Comparison of ENCODE assay signal across 31 cellular contexts in the genomic region with DNA sequence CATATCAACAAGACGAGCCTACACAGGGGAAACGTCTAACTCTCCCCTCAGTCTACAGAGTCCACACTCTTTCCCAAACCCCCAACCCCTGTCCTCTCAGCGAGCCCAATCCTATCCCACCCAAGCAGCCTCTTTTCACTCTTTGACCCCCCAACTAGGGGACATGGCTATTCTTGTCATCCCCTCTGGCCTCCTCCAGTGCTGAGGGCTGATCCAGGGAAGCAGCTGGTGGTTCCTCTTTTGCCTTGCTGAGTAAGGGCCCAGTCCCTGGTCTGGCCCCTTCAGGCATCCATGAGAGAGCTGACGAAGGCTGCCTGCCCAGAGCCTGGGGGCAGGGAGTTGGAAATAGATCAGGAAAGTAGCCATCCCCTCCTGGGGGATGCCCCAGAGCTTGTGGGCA. TPM values are rescaled to one million over a fixed set of nuclear protein-coding genes. Genes with fewer than 3 reads are reported as not detected.
"Had no signal": no experiment of that assay in that cellular context is flagged by ENCODE, and none has a peak within 500 bp of the region (broad histone marks: within the 10 kb centered on the region; RNA-seq: fewer than 3 reads in every experiment).

No MANE protein-coding gene starts in this region.

- H3K36me3 Mint-ChIP-seq: naive B cell, type B pancreatic cell had no signal

- H3K4me1 ChIP-seq: thyroid gland had no signal

- FAIRE-seq: frontal cortex, urothelium cell line had no signal

- H3K27ac Mint-ChIP-seq: nephron progenitor cell, type B pancreatic cell had no signal

- H3K9me3 ChIP-seq: heart left ventricle, neutrophil, spleen, suprapubic skin, thyroid gland had no signal

- ATAC-seq: heart left ventricle, left colon, left ventricle myocardium superior, sciatic nerve had no signal

- H3K4me3 ChIP-seq: coronary artery, heart left ventricle, lung, spleen, suprapubic skin, thyroid gland had no signal

- H3K27me3 ChIP-seq: spleen, suprapubic skin, thyroid gland had no signal

- H3K4me3 Mint-ChIP-seq: nephron progenitor cell, type B pancreatic cell had no signal

- H3K27ac ChIP-seq: coronary artery, heart left ventricle, neutrophil, spleen, suprapubic skin, thyroid gland had no signal

- DNase-seq: effector CD4-positive, alpha-beta T cell; heart left ventricle; hippocampal formation; left colon; left ventricle myocardium superior; mesenchymal stem cell; naive B cell; nephron progenitor cell; posterior cingulate gyrus; spleen; stimulated activated CD4-positive, alpha-beta T cell treated with anti-CD3 and anti-CD28 coated beads, Interleukin-15, amount 100 ng/mL, for 24 hours; stimulated activated CD4-positive, alpha-beta T cell treated with anti-CD3 and anti-CD28 coated beads, Interleukin-1b, Interleukin-23, amount 100 ng/mL, for 48 hours; stimulated activated CD4-positive, alpha-beta T cell treated with anti-CD3 and anti-CD28 coated beads, Interleukin-4, amount 100 ng/mL, for 24 hours; stimulated activated naive CD4-positive, alpha-beta T cell; thyroid gland had no signal

- H3K36me3 ChIP-seq: heart left ventricle, neutrophil, spleen, suprapubic skin, thyroid gland had no signal

- H3K9me3 Mint-ChIP-seq: naive B cell, nephron progenitor cell, type B pancreatic cell had no signal

RNA-seq across cellular contexts. Expression of a gene that starts 6.4 kb away (rescaled TPM):
- total RNA-seq: chondrocyte, dermis microvascular lymphatic vessel endothelial cell, fibroblast of lung, frontal cortex, glomerular endothelial cell, heart left ventricle, kidney epithelial cell, left colon, left ventricle myocardium superior, lung, osteoblast, sciatic nerve, skeletal muscle tissue, spleen, suprapubic skin, thyroid gland had no signal
- polyA plus RNA-seq: esophagus, fibroblast of lung, heart left ventricle, lung, spleen had no signal
